ENCODE assay signal across 16 cellular contexts in the genomic region with DNA sequence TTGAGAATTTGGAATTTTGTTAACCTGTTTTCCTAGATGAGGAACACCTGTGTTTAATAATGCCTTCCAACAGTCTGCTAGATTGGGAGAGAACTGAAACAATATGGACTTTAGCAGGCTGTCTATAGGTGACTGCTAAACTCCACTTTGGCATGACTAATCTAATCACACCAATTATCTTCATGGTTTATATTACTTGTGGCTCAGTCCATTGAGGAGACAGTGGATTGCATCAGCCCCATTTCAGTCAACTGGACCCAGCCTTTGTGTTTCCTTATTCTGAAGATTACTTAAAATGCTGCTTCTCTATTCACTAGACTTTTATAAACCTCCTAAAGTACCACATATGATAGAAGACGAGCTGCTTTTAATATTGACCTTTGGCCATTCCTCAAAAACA.
DNase-seq lines count a peak whose midpoint lies in the region; ATAC-seq and TF ChIP-seq lines count a peak whose summit lies in the region.
"Had no signal": no experiment of that assay in that cellular context is flagged by ENCODE, and none has a peak within 500 bp of the region (broad histone marks: within the 10 kb centered on the region; RNA-seq: fewer than 3 reads in every experiment).

No MANE protein-coding gene starts in this region.

- H2AFZ ChIP-seq in ACC112 (ENCODE audit: low read length, unreplicated experiment): peak overlapping the region; percentile 5

- DNase-seq in LHCN-M2 (ENCODE audit: low read depth) (peak; percentile 19), SW480 (ENCODE audit: low spot score) (peak; percentile 61), iris pigment epithelial cell (ENCODE audit: low read depth) (peak; percentile 40), thyroid gland (no peak), left ventricle myocardium superior (no peak)
- no peak for DNase-seq in stimulated activated CD8-positive, alpha-beta memory T cell treated with anti-CD3 and anti-CD28 coated beads, Interleukin-4, amount 100 ng/mL, for 48 hours
- DNase-seq: activated B cell treated with CpG ODN at 0.5 μM for 24 hours; activated T-cell treated with anti-CD3 and anti-CD28 coated beads, Interleukin-2, amount 50 U/mL, for 24 hours; natural killer cell; NCI-H2029 had no signal

- H3K79me2 ChIP-seq in ACC112 (ENCODE audit: control insufficient read depth, insufficient read depth, low read length, unreplicated experiment): no peaks in the 10 kb centered on the region

- H3K4me3 ChIP-seq in ACC112 (ENCODE audit: low read depth, low read length) (no peak overlapping the region), thyroid gland (replicated peaks in 1 of 3) (no peak overlapping the region)
- H3K4me3 ChIP-seq: body of pancreas, skin epidermis had no signal

- ATAC-seq in HG03442 (IDR thresholded peaks at IDR 0.05; ENCODE audit: unreplicated experiment) (no peak), left ventricle myocardium superior (no peak)
- ATAC-seq: natural killer cell had no signal

- TF ChIP-seq POLR2A in thyroid gland (IDR thresholded peaks at IDR 0.05): no peak

- no peaks in the 10 kb centered on the region for H3K9me3 ChIP-seq in thyroid gland
- H3K9me3 ChIP-seq: BE2C, body of pancreas had no signal

- no peaks in the 10 kb centered on the region for H3K36me3 ChIP-seq in ACC112 (ENCODE audit: insufficient read depth, low read length)
- no peaks in the 10 kb centered on the region for H3K36me3 ChIP-seq in thyroid gland
- H3K36me3 ChIP-seq: BE2C had no signal

- no peak for TF ChIP-seq CTCF in thyroid gland (IDR thresholded peaks at IDR 0.05)

- 88 to 93% methylated on average over 1 of the region's 1 CpG for WGBS in thyroid gland, 2 donors

- intact Hi-C loops in thyroid gland (cut with DNase I) (loop anchor here (10.0 kb wide), 1 partner anchor 588 kb away; no protein-coding TSS in a partner anchor), left ventricle myocardium superior (cut with micrococcal nuclease) (loop anchor here (10.0 kb wide), 1 partner anchor 588 kb away; no protein-coding TSS in a partner anchor)

- H3K27ac ChIP-seq in ACC112 (ENCODE audit: low read depth, low read length): peak overlapping the region; percentile 43
- no peak overlapping the region for H3K27ac ChIP-seq in thyroid gland
- H3K27ac ChIP-seq: body of pancreas, epithelial cell of prostate, skin epidermis had no signal

- H3K27me3 ChIP-seq in ACC112 (ENCODE audit: insufficient read depth, low read length) (no peaks in the 10 kb centered on the region), thyroid gland (no peaks in the 10 kb centered on the region)
- H3K27me3 ChIP-seq: BE2C, body of pancreas had no signal

- H3K4me1 ChIP-seq in ACC112 (ENCODE audit: control insufficient read depth, insufficient read depth, low read length, unreplicated experiment) (peaks cover 32% of the 10 kb centered on the region), thyroid gland (peaks cover 14 to 26% of the 10 kb centered on the region in 2 donors)
- H3K4me1 ChIP-seq: body of pancreas had no signal

Comparison
In these comparisons a context has a peak if more than half of its experiments do, and no peak if none do; other contexts are left out.
1. DNase-seq: peak in LHCN-M2 (single experiment), SW480 (single experiment) and iris pigment epithelial cell (single experiment); none in stimulated activated CD8-positive, alpha-beta memory T cell treated with anti-CD3 and anti-CD28 coated beads, Interleukin-4, amount 100 ng/mL, for 48 hours (single experiment), thyroid gland (0 of 2) and left ventricle myocardium superior (single experiment).